28 cellular contexts compared by ENCODE assay signal in the genomic region with DNA sequence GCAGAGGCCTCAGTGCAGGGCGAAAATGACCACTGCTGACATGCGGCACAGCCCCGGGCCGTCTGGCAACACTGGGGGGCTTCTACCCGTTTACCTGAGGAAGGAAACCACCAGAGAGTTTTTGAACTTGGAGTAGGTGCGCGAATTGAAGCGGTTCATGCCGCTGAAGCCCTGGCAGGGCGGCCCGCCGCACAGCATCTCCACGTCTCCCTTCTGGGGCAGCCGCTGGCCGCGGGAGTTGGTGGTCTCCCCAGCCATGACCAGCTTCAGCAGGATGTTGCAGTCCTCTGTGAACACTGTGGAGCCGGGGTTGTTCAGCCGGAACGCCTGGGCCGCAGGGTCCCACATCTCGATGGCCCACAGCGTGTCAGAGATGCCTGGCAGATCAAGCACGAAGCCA.
"Had no signal": no experiment of that assay in that cellular context is flagged by ENCODE, and none has a peak within 500 bp of the region (broad histone marks: within the 10 kb centered on the region; RNA-seq: fewer than 3 reads in every experiment).

No MANE protein-coding gene starts in this region.

- H3K27ac ChIP-seq: left lung, neutrophil, ovary, right lobe of liver, thoracic aorta, VCaP had no signal

- H3K27me3 Mint-ChIP-seq: activated naive CD4-positive, alpha-beta T cell treated with anti-CD3 and anti-CD28 coated beads, Interleukin-2, amount 50 U/mL, for 24 hours; activated naive CD8-positive, alpha-beta T cell treated with anti-CD3 and anti-CD28 coated beads, Interleukin-2, amount 50 U/mL, for 24 hours; progenitor cell of endocrine pancreas; stimulated activated naive CD8-positive, alpha-beta T cell treated with anti-CD3 and anti-CD28 coated beads, Interleukin-15, Interleukin-2, amounts not matched to agents 100 ng/mL and 50 ng/mL, for 24 hours had no signal

- H3K4me1 ChIP-seq: right lobe of liver had no signal

- H3K27me3 ChIP-seq: left lung, neutrophil, ovary, right lobe of liver had no signal

- H3K9me3 Mint-ChIP-seq: activated naive CD4-positive, alpha-beta T cell treated with anti-CD3 and anti-CD28 coated beads, Interleukin-2, amount 50 U/mL, for 24 hours; activated naive CD8-positive, alpha-beta T cell treated with anti-CD3 and anti-CD28 coated beads, Interleukin-2, amount 50 U/mL, for 24 hours; nephron; stimulated activated naive CD8-positive, alpha-beta T cell treated with anti-CD3 and anti-CD28 coated beads, Interleukin-15, Interleukin-2, amounts not matched to agents 100 ng/mL and 50 ng/mL, for 24 hours; T-helper 2 cell treated with Interferon-gamma antibody and Interleukin-4, amounts not matched to agents 5 μg/mL and 100 μg/mL, for 36 hours had no signal

- H3K4me1 Mint-ChIP-seq: nephron had no signal

- H3K4me3 Mint-ChIP-seq: activated naive CD4-positive, alpha-beta T cell treated with anti-CD3 and anti-CD28 coated beads, Interleukin-2, amount 50 U/mL, for 24 hours; activated naive CD8-positive, alpha-beta T cell treated with anti-CD3 and anti-CD28 coated beads, Interleukin-2, amount 50 U/mL, for 24 hours; nephron; stimulated activated naive CD8-positive, alpha-beta T cell treated with anti-CD3 and anti-CD28 coated beads, Interleukin-15, Interleukin-2, amounts not matched to agents 100 ng/mL and 50 ng/mL, for 24 hours; T-helper 2 cell treated with Interferon-gamma antibody and Interleukin-4, amounts not matched to agents 5 μg/mL and 100 μg/mL, for 36 hours had no signal

- ATAC-seq: activated naive CD8-positive, alpha-beta T cell treated with anti-CD3 and anti-CD28 coated beads, Interleukin-2, amount 50 U/mL, for 24 hours; left lung; mucosa of descending colon; right lobe of liver had no signal

- FAIRE-seq: endometrium, frontal cortex, urothelium cell line had no signal

- H3K27ac Mint-ChIP-seq: activated naive CD8-positive, alpha-beta T cell treated with anti-CD3 and anti-CD28 coated beads, Interleukin-2, amount 50 U/mL, for 24 hours; nephron; progenitor cell of endocrine pancreas; stimulated activated naive CD8-positive, alpha-beta T cell treated with anti-CD3 and anti-CD28 coated beads, Interleukin-15, Interleukin-2, amounts not matched to agents 100 ng/mL and 50 ng/mL, for 24 hours; T-helper 2 cell treated with Interferon-gamma antibody and Interleukin-4, amounts not matched to agents 5 μg/mL and 100 μg/mL, for 36 hours had no signal

- H3K4me3 ChIP-seq: left lung, lung, mucosa of descending colon, ovary, right lobe of liver, thoracic aorta had no signal

- H3K9me3 ChIP-seq: left lung, mucosa of descending colon, neutrophil, ovary, right lobe of liver, thoracic aorta had no signal

- DNase-seq: activated CD4-positive, alpha-beta T cell treated with anti-CD3 and anti-CD28 coated beads for 4 hours; activated CD4-positive, alpha-beta T cell treated with anti-CD3 and anti-CD28 coated beads, Interleukin-2, amount 50 U/mL, for 4 hours; activated CD8-positive, alpha-beta memory T cell treated with anti-CD3 and anti-CD28 coated beads for 24 hours; activated gamma-delta T cell; activated naive CD8-positive, alpha-beta T cell treated with anti-CD3 and anti-CD28 coated beads, Interleukin-2, amount 50 U/mL, for 24 hours; amygdala; effector CD4-positive, alpha-beta T cell; kidney glomerular epithelial cell; left lung; mucosa of descending colon; ovary; right lobe of liver; stimulated activated CD4-positive, alpha-beta T cell treated with anti-CD3 and anti-CD28 coated beads, Interleukin-12 subunit alpha, Interleukin-12 subunit beta, amount 100 ng/mL, for 4 hours; stimulated activated CD4-positive, alpha-beta T cell treated with anti-CD3 and anti-CD28 coated beads, Interleukin-4, amount 100 ng/mL, for 1 hour; T-helper 1 cell; trophoblast cell had no signal
